ENCODE assay signal across 8 cellular contexts in genomic region chr1:207404849-207405525, GRCh38. TPM values are rescaled to one million over a fixed set of nuclear protein-coding genes. Genes with fewer than 3 reads are reported as not detected.
DNase-seq lines count a peak whose midpoint lies in the region; ATAC-seq and TF ChIP-seq lines count a peak whose summit lies in the region.

No MANE protein-coding gene starts in this region.

- peaks cover 2% of the 10 kb centered on the region for H3K27me3 Mint-ChIP-seq in activated T-helper 1 cell treated with anti-CD3 and anti-CD28 coated beads, Interleukin-12 subunit alpha, Interleukin-12 subunit beta, Interleukin-2, Interleukin-4 antibody, amounts not matched to agents 30 ng/mL and 10 ng/mL and 1 ng/mL, durations not matched to agents 14 hours and 24 hours and 36 hours (ENCODE audit: insufficient read depth)

- DNase-seq in ACHN = peak; percentile 76
- peak; percentile 62 for DNase-seq in GM13976 (ENCODE audit: low spot score)
- peak; percentile 42 for DNase-seq in Panc1 (ENCODE audit: low read depth, low spot score)
- DNase-seq in dermis microvascular lymphatic vessel endothelial cell (ENCODE audit: low read depth in 2 of 2) = peak; percentile 78 to 83
- peak; percentile 84 to 90 for DNase-seq in lung microvascular endothelial cell (ENCODE audit: low read depth in 2 of 2)
- no peak for DNase-seq in activated T-helper 1 cell treated with anti-CD3 and anti-CD28 coated beads, Interleukin-12 subunit alpha, Interleukin-12 subunit beta, Interleukin-2, Interleukin-4 antibody, amounts not matched to agents 30 ng/mL and 10 ng/mL and 1 ng/mL, durations not matched to agents 14 hours and 24 hours and 36 hours (ENCODE audit: low spot score)

- no peaks in the 10 kb centered on the region for H3K4me1 ChIP-seq in Panc1 (ENCODE audit: control insufficient read depth, insufficient read depth, low read length)

- peaks cover 4% of the 10 kb centered on the region for H3K36me3 Mint-ChIP-seq in activated T-helper 1 cell treated with anti-CD3 and anti-CD28 coated beads, Interleukin-12 subunit alpha, Interleukin-12 subunit beta, Interleukin-2, Interleukin-4 antibody, amounts not matched to agents 30 ng/mL and 10 ng/mL and 1 ng/mL, durations not matched to agents 14 hours and 24 hours and 36 hours (ENCODE audit: low read depth)

- H3K36me3 ChIP-seq in Panc1 (ENCODE audit: control insufficient read depth, insufficient read depth, low read length) = no peaks in the 10 kb centered on the region

- CTCF ChIA-PET in Panc1 (lab: Charles Lee) = interaction anchor here (0.5 to 1.9 kb wide), 4 partner anchors 321 to 591 kb away, joined by 3 to 15 read pairs (median 4); partner anchors contain the start of gene PFKFB2

- POLR2A ChIA-PET in Panc1 (lab: Charles Lee) = no interaction called here

- peaks cover 21% of the 10 kb centered on the region for H3K4me1 Mint-ChIP-seq in activated T-helper 1 cell treated with anti-CD3 and anti-CD28 coated beads, Interleukin-12 subunit alpha, Interleukin-12 subunit beta, Interleukin-2, Interleukin-4 antibody, amounts not matched to agents 30 ng/mL and 10 ng/mL and 1 ng/mL, durations not matched to agents 14 hours and 24 hours and 36 hours (ENCODE audit: low read depth)

- H3K9me3 Mint-ChIP-seq in activated T-helper 1 cell treated with anti-CD3 and anti-CD28 coated beads, Interleukin-12 subunit alpha, Interleukin-12 subunit beta, Interleukin-2, Interleukin-4 antibody, amounts not matched to agents 30 ng/mL and 10 ng/mL and 1 ng/mL, durations not matched to agents 14 hours and 24 hours and 36 hours = peaks cover 10% of the 10 kb centered on the region

- H3K9me3 ChIP-seq in Panc1 (ENCODE audit: control insufficient read depth, insufficient read depth, low read depth, low read length) = no peaks in the 10 kb centered on the region

- no peak overlapping the region for H3K4me3 ChIP-seq in Panc1 (ENCODE audit: low read depth in 2 of 2, low read length in 2 of 2)

- TF ChIP-seq CTCF in GM13976 (IDR thresholded peaks at IDR 0.05; ENCODE audit: borderline replicate concordance, control extremely low read depth, extremely low read depth, insufficient read depth, missing control alignments) (peak; percentile 58), LNCAP (IDR thresholded peaks at IDR 0.05) (peak; percentile 87), Panc1 (IDR thresholded peaks at IDR 0.05) (peak; percentile 76)

- intact Hi-C loops in Panc1 (cut with micrococcal nuclease; ENCODE audit: unreplicated experiment) = loop anchor here (1.0 kb wide), 2 partner anchors 94 to 321 kb away; no protein-coding TSS in a partner anchor
- intact Hi-C loops in activated T-helper 1 cell treated with anti-CD3 and anti-CD28 coated beads, Interleukin-12 subunit alpha, Interleukin-12 subunit beta, Interleukin-2, Interleukin-4 antibody, amounts not matched to agents 30 ng/mL and 10 ng/mL and 1 ng/mL, durations not matched to agents 14 hours and 24 hours and 36 hours (cut with micrococcal nuclease) = loop anchor here (1.0 to 5.0 kb wide), 10 partner anchors 9 to 355 kb away; partner anchors contain the start of gene CD55

- H3K27ac ChIP-seq in Panc1 (ENCODE audit: low read length) = no peak overlapping the region

- H3K27me3 ChIP-seq in Panc1 (ENCODE audit: control insufficient read depth, insufficient read depth, low read length) = no peaks in the 10 kb centered on the region; the same call in 1 of the 2 replicates

- no peak overlapping the region for H3K4me3 Mint-ChIP-seq in activated T-helper 1 cell treated with anti-CD3 and anti-CD28 coated beads, Interleukin-12 subunit alpha, Interleukin-12 subunit beta, Interleukin-2, Interleukin-4 antibody, amounts not matched to agents 30 ng/mL and 10 ng/mL and 1 ng/mL, durations not matched to agents 14 hours and 24 hours and 36 hours

- H3K27ac Mint-ChIP-seq in activated T-helper 1 cell treated with anti-CD3 and anti-CD28 coated beads, Interleukin-12 subunit alpha, Interleukin-12 subunit beta, Interleukin-2, Interleukin-4 antibody, amounts not matched to agents 30 ng/mL and 10 ng/mL and 1 ng/mL, durations not matched to agents 14 hours and 24 hours and 36 hours = no peak overlapping the region

- peak; percentile 91 for ATAC-seq in Panc1
- ATAC-seq in HG03439 (IDR thresholded peaks at IDR 0.05; ENCODE audit: unreplicated experiment) = no peak

- no TSS peak for BruUV-seq in Panc1 (replicated peaks; lab: Mats Ljungman, UMichigan)

- in situ Hi-C loops in ACHN (cut with HindIII; ENCODE audit: low pct_ligation_motif_present, low pct_unique_long_range_greater_than_20kb, low sequenced_read_pairs) = no loop called here
- in situ Hi-C loops in GM13976 (cut with MboI; ENCODE audit: low sequenced_read_pairs, unreplicated experiment) = loop anchor here (5.0 kb wide), 2 partner anchors 92 to 318 kb away; partner anchors contain the start of genes C4BPB and CR1
- in situ Hi-C loops in Panc1 (cut with HindIII; ENCODE audit: low pct_unique_long_range_greater_than_20kb, low sequenced_read_pairs) = no loop called here

RNA-seq across cellular contexts. Expression of gene CR2, which starts 49.1 kb away (rescaled TPM):
- total RNA-seq in Panc1 (2021; ENCODE audit: unreplicated experiment) = 0.08 TPM
- not detected for polyA plus RNA-seq in Panc1 (2012; ENCODE audit: insufficient read length)
- under 0.01 TPM in 1 of 2 replicates, not detected in the other for total RNA-seq in dermis microvascular lymphatic vessel endothelial cell
- total RNA-seq in lung microvascular endothelial cell = not detected in 2 replicates
- not detected in 2 replicates for total RNA-seq in activated T-helper 1 cell treated with anti-CD3 and anti-CD28 coated beads, Interleukin-12 subunit alpha, Interleukin-12 subunit beta, Interleukin-2, Interleukin-4 antibody, amounts not matched to agents 30 ng/mL and 10 ng/mL and 1 ng/mL, durations not matched to agents 14 hours and 24 hours and 36 hours
